Comparison of ENCODE assay signal across 31 cellular contexts in genomic region chr6:150464966-150465365, GRCh38.
"Had no signal": no experiment of that assay in that cellular context is flagged by ENCODE, and none has a peak within 500 bp of the region (broad histone marks: within the 10 kb centered on the region; RNA-seq: fewer than 3 reads in every experiment).

No MANE protein-coding gene starts in this region.

- DNase-seq: activated B cell treated with CpG ODN at 0.5 μM for 24 hours; activated CD4-positive, alpha-beta T cell treated with anti-CD3 and anti-CD28 coated beads for 48 hours; activated CD4-positive, alpha-beta T cell treated with anti-CD3 and anti-CD28 coated beads, Interleukin-2, amount 50 U/mL, for 1 hour; activated CD4-positive, alpha-beta T cell treated with anti-CD3 and anti-CD28 coated beads, Interleukin-2, amount 50 U/mL, for 48 hours; activated CD8-positive, alpha-beta memory T cell treated with anti-CD3 and anti-CD28 coated beads, Interleukin-2, amount 10 ng/mL, durations not matched to agents 7 days and 5 days; activated CD8-positive, alpha-beta memory T cell treated with anti-CD3 and anti-CD28 coated beads, Interleukin-2, amount 50 U/mL, for 4 hours; activated CD8-positive, alpha-beta T cell treated with anti-CD3 and anti-CD28 coated beads, Interleukin-2, amount 10 ng/mL, durations not matched to agents 7 days and 5 days; activated effector memory CD4-positive, alpha-beta T cell treated with anti-CD3 and anti-CD28 coated beads, Interleukin-2, amount 50 U/mL, for 16 hours; activated naive CD4-positive, alpha-beta T cell treated with anti-CD3 and anti-CD28 coated beads for 36 hours; activated naive CD8-positive, alpha-beta T cell treated with anti-CD3 and anti-CD28 coated beads for 36 hours; activated naive CD8-positive, alpha-beta T cell treated with anti-CD3 and anti-CD28 coated beads, Interleukin-2, amount 50 U/mL, for 24 hours; activated T-cell treated with anti-CD3 and anti-CD28 coated beads, Interleukin-2, amount 50 U/mL, for 1 hour; activated T-cell treated with anti-CD3 and anti-CD28 coated beads, Interleukin-2, amount 50 U/mL, for 48 hours; adrenal gland; amygdala; aorta; body of pancreas; caudate nucleus; cortex of kidney; dermis blood vessel endothelial cell; effector CD4-positive, alpha-beta T cell; effector memory CD8-positive, alpha-beta T cell; erythroblast; esophagus squamous epithelium; foreskin fibroblast; head of caudate nucleus; T-helper 1 cell; T-helper 17 cell; T1000; WERI-Rb-1 had no signal

- ATAC-seq: activated CD4-positive, CD25-positive, alpha-beta regulatory T cell treated with anti-CD3 and anti-CD28 coated beads, Interleukin-2, amount 50 U/mL, for 24 hours; activated CD8-positive, alpha-beta memory T cell treated with anti-CD3 and anti-CD28 coated beads, Interleukin-2, amount 10 ng/mL, durations not matched to agents 7 days and 5 days; activated CD8-positive, alpha-beta T cell treated with anti-CD3 and anti-CD28 coated beads, Interleukin-2, amount 10 ng/mL, durations not matched to agents 7 days and 5 days; activated naive CD8-positive, alpha-beta T cell treated with anti-CD3 and anti-CD28 coated beads, Interleukin-2, amount 50 U/mL, for 24 hours; body of pancreas; effector memory CD8-positive, alpha-beta T cell; T-helper 17 cell had no signal

- H3K9me3 ChIP-seq: adrenal gland, body of pancreas, esophagus squamous epithelium had no signal

- H3K4me3 ChIP-seq: adrenal gland, body of pancreas, esophagus squamous epithelium had no signal

- H3K27me3 ChIP-seq: adrenal gland, body of pancreas, esophagus squamous epithelium had no signal

- H3K4me1 ChIP-seq: adrenal gland, body of pancreas, esophagus squamous epithelium had no signal

- H3K36me3 ChIP-seq: adrenal gland, esophagus squamous epithelium, WERI-Rb-1 had no signal

- H3K27ac ChIP-seq: adrenal gland, body of pancreas, esophagus squamous epithelium, WERI-Rb-1 had no signal
